Comparison of ENCODE assay signal across 17 cellular contexts in genomic region chr2:11612553-11613215, GRCh38. TPM values are rescaled to one million over a fixed set of nuclear protein-coding genes. Genes with fewer than 3 reads are reported as not detected.
"Had no signal": no experiment of that assay in that cellular context is flagged by ENCODE, and none has a peak within 500 bp of the region (broad histone marks: within the 10 kb centered on the region; RNA-seq: fewer than 3 reads in every experiment).

No MANE protein-coding gene starts in this region.

- H3K4me1 ChIP-seq: gastrocnemius medialis, left lung, thyroid gland had no signal

- H3K36me3 Mint-ChIP-seq: activated naive CD4-positive, alpha-beta T cell treated with anti-CD3 and anti-CD28 coated beads, Interleukin-2, amount 50 U/mL, for 72 hours; naive B cell; stimulated activated naive B cell treated with anti-CD40 and anti-IgM and Interleukin-4, amounts not matched to agents 10 μg/mL and 1 μg/mL and 100 μg/mL, for 72 hours had no signal

- H3K4me3 Mint-ChIP-seq: naive B cell; neural crest cell; stimulated activated naive B cell treated with anti-CD40 and anti-IgM and Interleukin-4, amounts not matched to agents 10 μg/mL and 1 μg/mL and 100 μg/mL, for 72 hours had no signal

- H3K27ac ChIP-seq: gastrocnemius medialis, left lung, thyroid gland, WERI-Rb-1 had no signal

- ATAC-seq: activated naive CD4-positive, alpha-beta T cell treated with anti-CD3 and anti-CD28 coated beads, Interleukin-2, amount 50 U/mL, for 72 hours; stimulated activated naive B cell treated with anti-CD40 and anti-IgM and Interleukin-4, amounts not matched to agents 10 μg/mL and 1 μg/mL and 100 μg/mL, for 72 hours had no signal

- H3K4me1 Mint-ChIP-seq: naive B cell; neural crest cell; stimulated activated naive B cell treated with anti-CD40 and anti-IgM and Interleukin-4, amounts not matched to agents 10 μg/mL and 1 μg/mL and 100 μg/mL, for 72 hours had no signal

- H3K27me3 ChIP-seq: gastrocnemius medialis, left lung, ovary, thyroid gland had no signal

- H3K9me3 ChIP-seq: gastrocnemius medialis, left lung, mucosa of descending colon, ovary, thyroid gland had no signal

- H3K36me3 ChIP-seq: gastrocnemius medialis, left lung, thyroid gland, WERI-Rb-1 had no signal

- DNase-seq: activated CD4-positive, alpha-beta T cell treated with anti-CD3 and anti-CD28 coated beads, Interleukin-2, amount 50 U/mL, for 48 hours; activated gamma-delta T cell; cortex of kidney; effector CD4-positive, alpha-beta T cell; left lung; naive B cell; stimulated activated naive B cell treated with anti-CD40 and anti-IgM and Interleukin-4, amounts not matched to agents 10 μg/mL and 1 μg/mL and 100 μg/mL, for 72 hours; thyroid gland; WERI-Rb-1 had no signal

- H3K4me3 ChIP-seq: gastrocnemius medialis, left lung, mucosa of descending colon, ovary, thyroid gland had no signal

- H3K27ac Mint-ChIP-seq: activated naive CD4-positive, alpha-beta T cell treated with anti-CD3 and anti-CD28 coated beads, Interleukin-2, amount 50 U/mL, for 72 hours; naive B cell; stimulated activated naive B cell treated with anti-CD40 and anti-IgM and Interleukin-4, amounts not matched to agents 10 μg/mL and 1 μg/mL and 100 μg/mL, for 72 hours had no signal

- H3K9me3 Mint-ChIP-seq: activated naive CD4-positive, alpha-beta T cell treated with anti-CD3 and anti-CD28 coated beads, Interleukin-2, amount 50 U/mL, for 72 hours; naive B cell; neural crest cell; stimulated activated naive B cell treated with anti-CD40 and anti-IgM and Interleukin-4, amounts not matched to agents 10 μg/mL and 1 μg/mL and 100 μg/mL, for 72 hours had no signal

RNA-seq across cellular contexts. Expression of gene NTSR2, which starts 57.3 kb away (rescaled TPM):
- total RNA-seq: activated naive CD4-positive, alpha-beta T cell treated with anti-CD3 and anti-CD28 coated beads, Interleukin-2, amount 50 U/mL, for 72 hours; esophagus mucosa; left lung; mucosa of descending colon; neural crest cell; T-helper 2 cell treated with Interferon-gamma antibody and Interleukin-4, amounts not matched to agents 100 ng/mL and 5 ng/mL, for 36 hours; thyroid gland had no signal
- polyA plus RNA-seq: keratinocyte had no signal
